Comparison of ENCODE assay signal across 15 cellular contexts in the genomic region with DNA sequence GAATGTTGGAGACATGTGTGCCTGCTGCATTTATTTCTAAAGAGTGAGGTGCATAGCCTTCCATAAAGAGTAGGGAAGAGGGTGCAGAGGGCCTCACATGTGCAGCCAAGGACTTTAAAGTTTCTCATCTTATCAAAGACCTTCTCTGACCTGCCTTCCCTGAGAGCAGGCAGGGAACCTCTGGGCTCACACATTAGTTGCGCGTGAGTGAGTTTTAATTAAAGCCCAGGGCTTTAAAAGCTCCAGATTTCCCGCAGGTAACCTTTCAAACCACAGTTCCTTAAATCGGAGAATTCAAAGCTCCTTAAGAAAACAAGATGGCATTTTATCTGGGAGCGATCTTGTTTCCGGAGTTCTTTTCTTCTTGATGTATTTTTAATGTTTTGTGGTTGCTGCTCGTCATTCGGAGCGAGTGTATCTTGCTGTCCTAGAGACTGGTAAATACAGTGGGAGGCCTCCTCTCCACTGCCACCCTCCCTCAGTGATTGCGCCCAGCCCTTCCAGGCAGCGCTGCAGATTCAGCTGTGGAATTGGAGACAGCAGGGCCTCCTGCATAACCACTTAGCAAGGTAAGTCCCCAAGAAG.
"Had no signal": no experiment of that assay in that cellular context is flagged by ENCODE, and none has a peak within 500 bp of the region (broad histone marks: within the 10 kb centered on the region; RNA-seq: fewer than 3 reads in every experiment).

No MANE protein-coding gene starts in this region.

- H3K4me3 Mint-ChIP-seq: activated CD4-positive, alpha-beta T cell treated with anti-CD3 and anti-CD28 coated beads for 36 hours; activated naive CD8-positive, alpha-beta T cell; activated T-helper 1 cell treated with anti-CD3 and anti-CD28 coated beads, Interleukin-12 subunit alpha, Interleukin-12 subunit beta, Interleukin-2, Interleukin-4 antibody, amounts not matched to agents 30 ng/mL and 10 ng/mL and 1 ng/mL, durations not matched to agents 14 hours and 24 hours and 36 hours; natural killer cell had no signal

- DNase-seq: activated CD4-positive, alpha-beta T cell treated with anti-CD3 and anti-CD28 coated beads for 36 hours; activated CD4-positive, alpha-beta T cell treated with anti-CD3 and anti-CD28 coated beads, Interleukin-2, amount 50 U/mL, for 48 hours; activated T-cell treated with anti-CD3 and anti-CD28 coated beads for 4 hours; effector CD8-positive, alpha-beta T cell; heart right ventricle; kidney glomerular epithelial cell; natural killer cell; nucleus accumbens; stimulated activated CD4-positive, alpha-beta T cell treated with anti-CD3 and anti-CD28 coated beads, Interleukin-2, amount 100 ng/mL, for 24 hours; stimulated activated naive CD8-positive, alpha-beta T cell treated with anti-CD3 and anti-CD28 coated beads, Interleukin-15, Interleukin-2, amounts not matched to agents 100 U/mL and 50 U/mL, for 24 hours; tibial artery had no signal

- H3K27ac Mint-ChIP-seq: activated CD4-positive, alpha-beta T cell treated with anti-CD3 and anti-CD28 coated beads for 36 hours; activated naive CD8-positive, alpha-beta T cell; activated T-helper 1 cell treated with anti-CD3 and anti-CD28 coated beads, Interleukin-12 subunit alpha, Interleukin-12 subunit beta, Interleukin-2, Interleukin-4 antibody, amounts not matched to agents 30 ng/mL and 10 ng/mL and 1 ng/mL, durations not matched to agents 14 hours and 24 hours and 36 hours; natural killer cell had no signal

- H3K9me3 Mint-ChIP-seq: activated T-helper 1 cell treated with anti-CD3 and anti-CD28 coated beads, Interleukin-12 subunit alpha, Interleukin-12 subunit beta, Interleukin-2, Interleukin-4 antibody, amounts not matched to agents 30 ng/mL and 10 ng/mL and 1 ng/mL, durations not matched to agents 14 hours and 24 hours and 36 hours; natural killer cell had no signal

- H3K4me1 ChIP-seq: esophagus muscularis mucosa, gastroesophageal sphincter, heart right ventricle, tibial artery had no signal

- H3K4me1 Mint-ChIP-seq: activated CD4-positive, alpha-beta T cell treated with anti-CD3 and anti-CD28 coated beads for 36 hours; natural killer cell had no signal

- H3K36me3 Mint-ChIP-seq: activated naive CD8-positive, alpha-beta T cell; natural killer cell had no signal

- H3K9me3 ChIP-seq: esophagus muscularis mucosa, gastroesophageal sphincter, heart right ventricle, tibial artery had no signal

- H3K36me3 ChIP-seq: esophagus muscularis mucosa, gastroesophageal sphincter, heart right ventricle, tibial artery had no signal

- ATAC-seq: activated CD4-positive, alpha-beta T cell treated with anti-CD3 and anti-CD28 coated beads for 36 hours; gastroesophageal sphincter; heart right ventricle; natural killer cell; stimulated activated naive CD8-positive, alpha-beta T cell treated with anti-CD3 and anti-CD28 coated beads, Interleukin-15, Interleukin-2, amounts not matched to agents 100 U/mL and 50 U/mL, for 24 hours had no signal

- H3K4me3 ChIP-seq: esophagus muscularis mucosa, gastroesophageal sphincter, heart right ventricle, tibial artery had no signal

- H3K27ac ChIP-seq: esophagus muscularis mucosa, gastroesophageal sphincter, heart right ventricle, tibial artery had no signal
